1 cellular context compared by ENCODE assay signal in the genomic region with DNA sequence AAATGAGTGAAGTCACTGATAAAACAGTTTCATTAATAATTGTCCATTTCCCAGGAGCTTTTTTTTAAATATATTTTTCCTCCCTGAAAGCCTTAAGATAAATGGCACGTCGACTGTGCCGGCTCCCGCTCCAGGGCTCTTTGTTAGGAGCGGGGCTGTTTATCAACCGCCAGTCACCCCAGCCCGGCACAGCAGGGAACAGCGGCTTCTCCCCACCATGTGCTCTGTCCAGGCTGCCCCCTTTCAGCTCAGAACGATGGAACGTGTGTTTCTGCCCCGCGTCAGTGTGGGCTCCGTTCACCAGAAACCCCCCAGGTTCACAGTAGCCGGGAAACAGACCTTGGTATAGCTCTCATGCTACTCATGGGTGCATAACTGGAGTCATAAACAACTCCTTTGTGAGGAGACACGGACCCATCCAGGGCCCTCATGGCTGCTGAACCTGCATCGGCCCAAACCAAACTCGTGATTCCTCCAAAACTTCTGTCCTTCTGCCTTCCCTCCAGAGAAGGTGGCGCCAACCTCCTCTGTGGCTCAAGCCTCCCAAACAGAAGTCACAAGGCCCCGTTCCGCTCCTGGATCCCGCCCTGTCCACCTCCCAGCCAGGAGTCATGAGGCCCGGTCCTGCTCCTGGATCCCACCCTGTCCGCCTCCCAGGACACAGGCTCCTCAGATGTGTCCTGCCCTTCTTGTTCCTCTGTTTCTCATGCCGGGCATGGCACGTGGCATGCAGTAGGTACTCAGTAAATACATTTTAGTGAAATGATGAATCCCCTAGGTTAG.
TF ChIP-seq lines count a peak whose summit lies in the region.

No MANE protein-coding gene starts in this region.

TF ChIP-seq in SK-N-SH treated with all-trans-retinoic acid at 6 μM for 48 hours, 23 proteins besides CTCF, POLR2A, EP300 and RAD21 (continued from another document):
- TF ChIP-seq, protein P1, sequence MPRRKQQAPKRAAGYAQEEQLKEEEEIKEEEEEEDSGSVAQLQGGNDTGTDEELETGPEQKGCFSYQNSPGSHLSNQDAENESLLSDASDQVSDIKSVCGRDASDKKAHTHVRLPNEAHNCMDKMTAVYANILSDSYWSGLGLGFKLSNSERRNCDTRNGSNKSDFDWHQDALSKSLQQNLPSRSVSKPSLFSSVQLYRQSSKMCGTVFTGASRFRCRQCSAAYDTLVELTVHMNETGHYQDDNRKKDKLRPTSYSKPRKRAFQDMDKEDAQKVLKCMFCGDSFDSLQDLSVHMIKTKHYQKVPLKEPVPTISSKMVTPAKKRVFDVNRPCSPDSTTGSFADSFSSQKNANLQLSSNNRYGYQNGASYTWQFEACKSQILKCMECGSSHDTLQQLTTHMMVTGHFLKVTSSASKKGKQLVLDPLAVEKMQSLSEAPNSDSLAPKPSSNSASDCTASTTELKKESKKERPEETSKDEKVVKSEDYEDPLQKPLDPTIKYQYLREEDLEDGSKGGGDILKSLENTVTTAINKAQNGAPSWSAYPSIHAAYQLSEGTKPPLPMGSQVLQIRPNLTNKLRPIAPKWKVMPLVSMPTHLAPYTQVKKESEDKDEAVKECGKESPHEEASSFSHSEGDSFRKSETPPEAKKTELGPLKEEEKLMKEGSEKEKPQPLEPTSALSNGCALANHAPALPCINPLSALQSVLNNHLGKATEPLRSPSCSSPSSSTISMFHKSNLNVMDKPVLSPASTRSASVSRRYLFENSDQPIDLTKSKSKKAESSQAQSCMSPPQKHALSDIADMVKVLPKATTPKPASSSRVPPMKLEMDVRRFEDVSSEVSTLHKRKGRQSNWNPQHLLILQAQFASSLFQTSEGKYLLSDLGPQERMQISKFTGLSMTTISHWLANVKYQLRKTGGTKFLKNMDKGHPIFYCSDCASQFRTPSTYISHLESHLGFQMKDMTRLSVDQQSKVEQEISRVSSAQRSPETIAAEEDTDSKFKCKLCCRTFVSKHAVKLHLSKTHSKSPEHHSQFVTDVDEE (CRISPR knock-in tag; IDR thresholded peaks at IDR 0.05): no peak
- TF ChIP-seq CREB5 (CRISPR knock-in tag; IDR thresholded peaks at IDR 0.05; ENCODE audit: low read depth): no peak
